ENCODE assay signal across 35 cellular contexts in the genomic region with DNA sequence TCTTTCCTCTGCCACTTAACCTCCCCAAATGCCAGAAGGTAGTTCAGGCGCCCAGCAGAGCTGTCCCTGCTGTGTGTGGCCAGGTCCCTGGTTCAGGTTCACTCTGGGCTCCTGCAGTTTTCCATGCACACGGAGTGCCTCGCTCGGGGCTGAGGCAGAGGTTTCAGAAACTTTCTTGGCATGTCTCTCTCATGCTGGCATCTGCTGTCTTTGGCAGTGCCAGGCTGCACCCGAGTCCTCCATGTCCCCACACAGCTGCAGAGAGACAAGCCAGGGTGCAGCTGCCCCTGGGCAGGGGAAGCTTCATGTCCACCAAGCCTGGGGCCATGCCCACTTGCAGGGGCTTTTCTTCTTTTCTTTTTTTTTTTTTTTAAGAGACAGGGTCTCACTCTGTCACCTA. TPM values are rescaled to one million over a fixed set of nuclear protein-coding genes. Genes with fewer than 3 reads are reported as not detected.
"Had no signal": no experiment of that assay in that cellular context is flagged by ENCODE, and none has a peak within 500 bp of the region (broad histone marks: within the 10 kb centered on the region; RNA-seq: fewer than 3 reads in every experiment).

No MANE protein-coding gene starts in this region.

- H3K27ac ChIP-seq: adrenal gland, cardiac muscle cell, VCaP had no signal

- H3K4me3 ChIP-seq: adrenal gland, cardiac muscle cell had no signal

- DNase-seq: activated B cell treated with CpG ODN at 0.5 μM for 24 hours; activated CD4-positive, alpha-beta memory T cell treated with anti-CD3 and anti-CD28 coated beads for 36 hours; activated CD4-positive, alpha-beta T cell treated with anti-CD3 and anti-CD28 coated beads for 4 hours; activated CD4-positive, alpha-beta T cell treated with anti-CD3 and anti-CD28 coated beads, Interleukin-2, amount 10 ng/mL, durations not matched to agents 24 days and 14 days; activated CD4-positive, alpha-beta T cell treated with anti-CD3 and anti-CD28 coated beads, Interleukin-2, amount 50 U/mL, for 1 hour; activated CD4-positive, alpha-beta T cell treated with anti-CD3 and anti-CD28 coated beads, Interleukin-2, amount 50 U/mL, for 4 hours; activated CD4-positive, CD25-positive, alpha-beta regulatory T cell treated with anti-CD3 and anti-CD28 coated beads, Interleukin-2, amount 50 U/mL, for 72 hours; activated CD8-positive, alpha-beta memory T cell treated with anti-CD3 and anti-CD28 coated beads, Interleukin-2, amount 50 U/mL, for 4 hours; activated CD8-positive, alpha-beta T cell treated with anti-CD3 and anti-CD28 coated beads for 36 hours; activated effector memory CD4-positive, alpha-beta T cell treated with anti-CD3 and anti-CD28 coated beads, Interleukin-2, amount 50 U/mL, for 16 hours; activated gamma-delta T cell treated with Interleukin-2 at 50 U/mL for 16 hours; activated naive CD4-positive, alpha-beta T cell; activated naive CD4-positive, alpha-beta T cell treated with anti-CD3 and anti-CD28 coated beads for 36 hours; activated naive CD4-positive, alpha-beta T cell treated with anti-CD3 and anti-CD28 coated beads, Interleukin-2, amount 50 U/mL, for 16 hours; activated naive CD8-positive, alpha-beta T cell treated with anti-CD3 and anti-CD28 coated beads for 36 hours; activated T-cell treated with anti-CD3 and anti-CD28 coated beads for 4 hours; activated T-cell treated with anti-CD3 and anti-CD28 coated beads, Interleukin-2, amount 50 U/mL, for 1 hour; activated T-cell treated with anti-CD3 and anti-CD28 coated beads, Interleukin-2, amount 50 U/mL, for 4 hours; activated T-cell treated with anti-CD3 and anti-CD28 coated beads, Interleukin-2, amount 50 U/mL, for 72 hours; adrenal gland; amniotic stem cell; aorta; caudate nucleus; cerebellar nuclear complex; T-helper 1 cell; T-helper 2 cell; T-helper 9 cell had no signal

- H3K36me3 ChIP-seq: cardiac muscle cell had no signal

- H3K9me3 ChIP-seq: adrenal gland had no signal

- H3K27me3 ChIP-seq: adrenal gland had no signal

RNA-seq across cellular contexts. Expression of a gene that starts 34.6 kb away (rescaled TPM):
- total RNA-seq: activated B cell treated with CpG ODN at 0.5 μM for 24 hours; activated CD4-positive, alpha-beta memory T cell treated with anti-CD3 and anti-CD28 coated beads for 36 hours; activated CD4-positive, alpha-beta T cell treated with anti-CD3 and anti-CD28 coated beads, Interleukin-2, amount 10 ng/mL, durations not matched to agents 24 days and 14 days; activated CD8-positive, alpha-beta memory T cell treated with anti-CD3 and anti-CD28 coated beads for 36 hours; activated CD8-positive, alpha-beta T cell treated with anti-CD3 and anti-CD28 coated beads for 36 hours; activated naive CD4-positive, alpha-beta T cell treated with anti-CD3 and anti-CD28 coated beads for 36 hours; activated naive CD4-positive, alpha-beta T cell treated with anti-CD3 and anti-CD28 coated beads, Interleukin-2, amount 50 U/mL, for 72 hours; activated naive CD8-positive, alpha-beta T cell treated with anti-CD3 and anti-CD28 coated beads for 36 hours; activated T-cell treated with anti-CD3 and anti-CD28 coated beads, Interleukin-2, amount 50 U/mL, for 4 hours; activated T-cell treated with anti-CD3 and anti-CD28 coated beads, Interleukin-2, amount 50 U/mL, for 72 hours; activated T-helper 1 cell treated with anti-CD3 and anti-CD28 coated beads, Interleukin-12 subunit alpha, Interleukin-12 subunit beta, Interleukin-2, Interleukin-4 antibody, amounts not matched to agents 30 ng/mL and 10 ng/mL and 1 ng/mL, durations not matched to agents 14 hours and 24 hours and 36 hours; activated T-helper 17 cell treated with anti-CD3 and anti-CD28 coated beads, Interleukin-2, amount 50 U/mL, for 72 hours; adrenal gland; aorta; bronchial epithelial cell; cardiac muscle cell; chondrocyte had no signal
